8 cellular contexts compared by ENCODE assay signal in the genomic region with DNA sequence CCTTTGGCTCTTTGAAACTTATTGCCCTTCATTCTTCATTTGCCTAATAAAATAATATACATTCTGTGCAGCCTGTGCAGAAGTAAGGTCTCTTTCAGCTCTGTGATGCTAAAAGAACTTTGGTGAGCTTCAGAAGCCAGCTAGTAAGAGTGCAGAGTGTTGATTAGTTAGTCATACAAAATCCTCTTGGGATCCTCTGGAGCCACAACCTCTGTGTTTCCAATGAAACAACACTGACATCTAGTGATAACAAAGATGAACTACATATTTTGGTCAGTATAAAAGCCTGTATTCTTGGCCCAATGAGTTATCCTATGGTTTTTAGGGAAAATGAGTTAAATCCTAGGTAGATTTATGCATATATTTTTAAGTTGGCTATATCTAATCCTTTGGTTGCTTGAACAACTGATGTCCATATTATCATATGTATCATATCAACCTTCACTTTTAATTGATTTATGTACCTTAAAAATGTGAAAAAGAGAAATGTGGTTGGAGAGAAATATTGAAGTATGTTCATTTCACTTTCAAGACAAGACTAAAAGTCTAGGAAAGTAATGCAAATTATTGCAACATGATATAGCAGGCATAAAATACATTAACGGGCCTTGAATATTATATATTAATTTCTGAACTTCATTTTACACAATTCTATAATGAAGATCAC.
DNase-seq lines count a peak whose midpoint lies in the region; ATAC-seq and TF ChIP-seq lines count a peak whose summit lies in the region.

No MANE protein-coding gene starts in this region.

- no peak overlapping the region for H3K9ac ChIP-seq in NT2/D1 (ENCODE audit: insufficient read length, low read depth)

- intact Hi-C loops in lower lobe of right lung (cut with DNase I) = no loop called here

- H3K36me3 ChIP-seq in NT2/D1 (ENCODE audit: insufficient read depth, insufficient read length, low read length) (no peaks in the 10 kb centered on the region), lower lobe of right lung (no peaks in the 10 kb centered on the region)

- H3K9me3 ChIP-seq in NT2/D1 (ENCODE audit: insufficient read depth, low read length) (no peaks in the 10 kb centered on the region), lower lobe of right lung (no peaks in the 10 kb centered on the region)

- peak; percentile 31 for TF ChIP-seq CTCF in coronary artery (IDR thresholded peaks at IDR 0.05)
- TF ChIP-seq CTCF in lower lobe of right lung (IDR thresholded peaks at IDR 0.05) = peak; percentile 63

- H3K27me3 ChIP-seq in NT2/D1 (ENCODE audit: insufficient read depth, insufficient read length) = no peaks in the 10 kb centered on the region
- H3K27me3 ChIP-seq in lower lobe of right lung (ENCODE audit: low read depth) = no peaks in the 10 kb centered on the region

- no peak overlapping the region for H3K4me3 Mint-ChIP-seq in T-cell

- H3K36me3 Mint-ChIP-seq in T-cell = no peaks in the 10 kb centered on the region

- no peak overlapping the region for H3K27ac ChIP-seq in coronary artery
- no peak overlapping the region for H3K27ac ChIP-seq in lower lobe of right lung

- H3K9me3 Mint-ChIP-seq in T-cell = no peaks in the 10 kb centered on the region

- H3K4me1 Mint-ChIP-seq in T-cell = no peaks in the 10 kb centered on the region

- POLR2A ChIA-PET in T-cell (lab: Charles Lee) = interaction anchor here in 1 of 2 donors (0.6 kb wide), 1 partner anchor 360 kb away, joined by 3 read pairs; no protein-coding TSS in a partner anchor

- DNase-seq in EL (peak; percentile 53), HS-5 (ENCODE audit: low read depth) (peak; percentile 53), NT2/D1 (ENCODE audit: low read depth, low spot score) (peak; percentile 30), coronary artery (ENCODE audit: low spot score) (no peak), lower lobe of right lung (no peak), T1000 (lab: John Stamatoyannopoulos, UW) (no peak), T-cell (no peak)

- peak; percentile 90 for ATAC-seq in GM21390 (IDR thresholded peaks at IDR 0.05; ENCODE audit: unreplicated experiment)
- ATAC-seq in lower lobe of right lung = peak; percentile 67 to 84
- ATAC-seq in T-cell (replicated peaks in 1 of 4) = no peak

- CTCF ChIA-PET in T-cell (lab: Charles Lee) = interaction anchor here in 1 of 2 donors (0.5 kb wide), 1 partner anchor 69 kb away, joined by 3 read pairs; no protein-coding TSS in a partner anchor

- H3K27ac Mint-ChIP-seq in T-cell = no peak overlapping the region

- peaks cover 7 to 12% of the 10 kb centered on the region in 2 donors for H3K27me3 Mint-ChIP-seq in T-cell

- H3K4me3 ChIP-seq in NT2/D1 (ENCODE audit: insufficient read length, low read depth) (no peak overlapping the region), coronary artery (no peak overlapping the region), lower lobe of right lung (no peak overlapping the region)

- H3K4me1 ChIP-seq in NT2/D1 (ENCODE audit: insufficient read depth, insufficient read length) = no peaks in the 10 kb centered on the region
- no peaks in the 10 kb centered on the region for H3K4me1 ChIP-seq in lower lobe of right lung

Comparison
In these comparisons a context has a peak if more than half of its experiments do, and no peak if none do; other contexts are left out.
1. DNase-seq: peak in EL (single experiment), HS-5 (single experiment) and NT2/D1 (single experiment); none in coronary artery (single experiment), lower lobe of right lung (single experiment), T1000 (single experiment) and T-cell (0 of 34).
2. ATAC-seq: peak in GM21390 (single experiment) and lower lobe of right lung (2 of 2); none in T-cell (0 of 4).